ENCODE assay signal across 23 cellular contexts in the genomic region with DNA sequence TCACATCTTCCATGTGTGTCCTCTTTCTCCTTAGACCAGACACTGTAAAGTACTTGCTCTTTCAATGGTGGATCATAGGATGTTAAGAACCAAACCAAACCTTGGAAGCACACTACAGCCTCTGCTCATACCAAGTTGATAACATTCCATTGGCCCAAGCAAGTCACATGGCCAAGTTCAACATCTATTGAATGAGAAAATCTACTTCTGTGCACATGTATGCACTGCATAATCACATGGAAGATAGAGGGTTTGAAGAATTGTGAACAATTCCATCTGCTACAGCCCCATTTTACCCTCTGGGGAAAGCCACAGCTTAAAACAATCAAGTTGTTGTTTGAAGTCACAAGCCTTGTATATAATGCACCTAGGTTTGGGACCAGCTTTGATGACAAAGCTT.
"Had no signal": no experiment of that assay in that cellular context is flagged by ENCODE, and none has a peak within 500 bp of the region (broad histone marks: within the 10 kb centered on the region; RNA-seq: fewer than 3 reads in every experiment).

No MANE protein-coding gene starts in this region.

- H3K9me3 ChIP-seq: esophagus squamous epithelium, gastroesophageal sphincter, neutrophil, sigmoid colon, stomach, thoracic aorta, transverse colon had no signal

- H3K4me3 ChIP-seq: dorsolateral prefrontal cortex, esophagus squamous epithelium, gastroesophageal sphincter, lung, sigmoid colon, skin epidermis, stomach, thoracic aorta, transverse colon had no signal

- H3K36me3 ChIP-seq: esophagus squamous epithelium, gastroesophageal sphincter, neutrophil, sigmoid colon, stomach, thoracic aorta, transverse colon had no signal

- H3K4me1 Mint-ChIP-seq: immature natural killer cell had no signal

- H3K4me1 ChIP-seq: esophagus squamous epithelium, gastroesophageal sphincter, sigmoid colon, stomach, transverse colon had no signal

- H3K36me3 Mint-ChIP-seq: natural killer cell treated with Interleukin-12 subunit alpha and Interleukin-12 subunit beta and Interleukin-15 and Interleukin-18, amount 100 ng/mL, for 72 hours had no signal

- H3K27ac ChIP-seq: dorsolateral prefrontal cortex, esophagus squamous epithelium, gastroesophageal sphincter, neutrophil, sigmoid colon, skin epidermis, stomach, thoracic aorta, transverse colon had no signal

- ATAC-seq: gastroesophageal sphincter; left cardiac atrium; left ventricle myocardium superior; natural killer cell treated with Interleukin-12 subunit alpha and Interleukin-12 subunit beta and Interleukin-15 and Interleukin-18, amount 100 ng/mL, for 72 hours had no signal

- H3K4me3 Mint-ChIP-seq: immature natural killer cell; natural killer cell treated with Interleukin-12 subunit alpha and Interleukin-12 subunit beta and Interleukin-15 and Interleukin-18, amount 100 ng/mL, for 72 hours had no signal

- DNase-seq: cortex of kidney; dorsolateral prefrontal cortex; effector memory CD4-positive, alpha-beta T cell; esophagus squamous epithelium; foreskin fibroblast; glutamatergic neuron; immature natural killer cell; kidney; left cardiac atrium; left ventricle myocardium superior; mesenchymal stem cell; midbrain; sigmoid colon; stimulated activated naive CD4-positive, alpha-beta T cell; stomach; substantia nigra; transverse colon had no signal

- H3K9me3 Mint-ChIP-seq: immature natural killer cell; natural killer cell treated with Interleukin-12 subunit alpha and Interleukin-12 subunit beta and Interleukin-15 and Interleukin-18, amount 100 ng/mL, for 72 hours had no signal

- H3K27me3 ChIP-seq: dorsolateral prefrontal cortex, esophagus squamous epithelium, gastroesophageal sphincter, sigmoid colon, stomach, transverse colon had no signal

- H3K27ac Mint-ChIP-seq: immature natural killer cell; natural killer cell treated with Interleukin-12 subunit alpha and Interleukin-12 subunit beta and Interleukin-15 and Interleukin-18, amount 100 ng/mL, for 72 hours had no signal
